ENCODE assay signal across 2 cellular contexts in the genomic region with DNA sequence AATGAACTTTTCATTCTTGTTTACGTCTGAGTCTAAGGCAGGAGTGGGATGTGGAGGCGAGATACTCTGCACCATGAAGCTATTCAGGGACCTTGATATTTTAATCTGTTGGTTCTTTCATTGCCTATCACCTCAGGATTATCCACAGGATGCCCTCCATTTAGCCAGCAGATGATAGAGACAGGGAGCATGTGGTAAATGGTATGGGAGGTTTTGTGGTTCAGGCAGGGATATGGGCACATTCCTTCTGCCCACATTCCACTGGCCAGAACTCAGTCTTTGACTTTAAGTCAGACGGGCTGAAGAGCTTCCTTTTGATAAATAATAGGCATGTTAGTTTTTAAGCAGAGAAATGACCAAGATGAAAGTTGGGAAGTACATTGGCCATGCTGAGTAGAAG.
TF ChIP-seq lines count a peak whose summit lies in the region.

No MANE protein-coding gene starts in this region.

TF ChIP-seq in IMR-90, 13 proteins besides CTCF, POLR2A, EP300 and RAD21:
- TF ChIP-seq NFE2L2 (IDR thresholded peaks at IDR 0.05; ENCODE audit: low read depth, low read length), result no peak
- TF ChIP-seq MAZ (IDR thresholded peaks at IDR 0.05; ENCODE audit: borderline replicate concordance, low read depth, low read length), result no peak
- no peak for TF ChIP-seq CHD1 (IDR thresholded peaks at IDR 0.05; ENCODE audit: low read depth, low read length)
- no peak for TF ChIP-seq SMC3 (IDR thresholded peaks at IDR 0.05; ENCODE audit: low read depth, low read length)
- TF ChIP-seq BHLHE40 (IDR thresholded peaks at IDR 0.05; ENCODE audit: low read depth, low read length), result no peak
- TF ChIP-seq CEBPB (IDR thresholded peaks at IDR 0.05; ENCODE audit: low read depth, low read length), result no peak
- no peak for TF ChIP-seq MAFK (IDR thresholded peaks at IDR 0.05; ENCODE audit: low read depth, low read length)
- TF ChIP-seq, protein P1, sequence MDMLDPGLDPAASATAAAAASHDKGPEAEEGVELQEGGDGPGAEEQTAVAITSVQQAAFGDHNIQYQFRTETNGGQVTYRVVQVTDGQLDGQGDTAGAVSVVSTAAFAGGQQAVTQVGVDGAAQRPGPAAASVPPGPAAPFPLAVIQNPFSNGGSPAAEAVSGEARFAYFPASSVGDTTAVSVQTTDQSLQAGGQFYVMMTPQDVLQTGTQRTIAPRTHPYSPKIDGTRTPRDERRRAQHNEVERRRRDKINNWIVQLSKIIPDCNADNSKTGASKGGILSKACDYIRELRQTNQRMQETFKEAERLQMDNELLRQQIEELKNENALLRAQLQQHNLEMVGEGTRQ (IDR thresholded peaks at IDR 0.05; ENCODE audit: low read depth, low read length), result no peak
- TF ChIP-seq, protein P2, sequence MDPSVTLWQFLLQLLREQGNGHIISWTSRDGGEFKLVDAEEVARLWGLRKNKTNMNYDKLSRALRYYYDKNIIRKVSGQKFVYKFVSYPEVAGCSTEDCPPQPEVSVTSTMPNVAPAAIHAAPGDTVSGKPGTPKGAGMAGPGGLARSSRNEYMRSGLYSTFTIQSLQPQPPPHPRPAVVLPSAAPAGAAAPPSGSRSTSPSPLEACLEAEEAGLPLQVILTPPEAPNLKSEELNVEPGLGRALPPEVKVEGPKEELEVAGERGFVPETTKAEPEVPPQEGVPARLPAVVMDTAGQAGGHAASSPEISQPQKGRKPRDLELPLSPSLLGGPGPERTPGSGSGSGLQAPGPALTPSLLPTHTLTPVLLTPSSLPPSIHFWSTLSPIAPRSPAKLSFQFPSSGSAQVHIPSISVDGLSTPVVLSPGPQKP (IDR thresholded peaks at IDR 0.05; ENCODE audit: borderline replicate concordance, low read depth, low read length), result no peak
- no peak for TF ChIP-seq RFX5 (IDR thresholded peaks at IDR 0.05; ENCODE audit: low read depth, low read length)
- TF ChIP-seq FOS (IDR thresholded peaks at IDR 0.05; ENCODE audit: low read depth, low read length), result no peak
- no peak for TF ChIP-seq MXI1 (IDR thresholded peaks at IDR 0.05; ENCODE audit: borderline replicate concordance, low read depth, low read length)
- no peak for TF ChIP-seq RCOR1 (IDR thresholded peaks at IDR 0.05; ENCODE audit: insufficient replicate concordance, low read length)

TF ChIP-seq in HepG2, 621 proteins besides CTCF, POLR2A, EP300 and RAD21:
- no peak for TF ChIP-seq ZSCAN30 (CRISPR knock-in tag; IDR thresholded peaks at IDR 0.05)
- TF ChIP-seq ZNF773 (CRISPR knock-in tag; IDR thresholded peaks at IDR 0.05; ENCODE audit: borderline replicate concordance), result no peak
- no peak for TF ChIP-seq ZNF329 (CRISPR knock-in tag; IDR thresholded peaks at IDR 0.05; ENCODE audit: low read depth)
- no peak for TF ChIP-seq KAT7 (CRISPR knock-in tag; IDR thresholded peaks at IDR 0.05; ENCODE audit: borderline replicate concordance)
- no peak for TF ChIP-seq ZNF230 (CRISPR knock-in tag; IDR thresholded peaks at IDR 0.05)
TF ChIP-seq in HepG2: peak in this region for 0.
